In genomic region chr9:23743041-23743440, GRCh38 we compare ENCODE assay signal across 17 cellular contexts.
A peak's percentile ranks its signal among the peaks of the same experiment; 100 is the strongest.
DNase-seq lines count a peak whose midpoint lies in the region; ATAC-seq and TF ChIP-seq lines count a peak whose summit lies in the region.
"Had no signal": no experiment of that assay in that cellular context is flagged by ENCODE, and none has a peak within 500 bp of the region (broad histone marks: within the 10 kb centered on the region; RNA-seq: fewer than 3 reads in every experiment).

No MANE protein-coding gene starts in this region.

- H3K4me2 ChIP-seq in mesendoderm (ENCODE audit: low read length): no peak overlapping the region

- no CpG with 5 or more reads among the region's 3 CpGs for WGBS in mesendoderm (ENCODE audit: extremely low coverage, insufficient coverage, low lambda C conversion rate)

- no peak overlapping the region for H3K27ac Mint-ChIP-seq in glutamatergic neuron (ENCODE audit: unreplicated experiment)
- H3K27ac Mint-ChIP-seq: CD4-positive, alpha-beta T cell; HFFc6 had no signal

- no peak for ATAC-seq in GM21515 (IDR thresholded peaks at IDR 0.05; ENCODE audit: unreplicated experiment)
- ATAC-seq: K562 had no signal

- H3K79me2 ChIP-seq in mesendoderm (ENCODE audit: control insufficient read depth, insufficient read depth, low read length): peaks cover 5% of the 10 kb centered on the region

- no peaks in the 10 kb centered on the region for H3K36me3 ChIP-seq in mesendoderm (ENCODE audit: control insufficient read depth, insufficient read depth, low read length)

- H3K18ac ChIP-seq in mesendoderm (ENCODE audit: low read length): no peak overlapping the region

- in situ Hi-C loops in G401 (cut with HindIII; ENCODE audit: low sequenced_read_pairs): no loop called here

- H3K23ac ChIP-seq in mesendoderm (ENCODE audit: low read length): no peak overlapping the region

- no peak overlapping the region for H3K27ac ChIP-seq in mesendoderm (ENCODE audit: low read depth, low read length)
- H3K27ac ChIP-seq: C4-2B had no signal

- H3K4me1 Mint-ChIP-seq in glutamatergic neuron (ENCODE audit: low read depth, unreplicated experiment): peaks cover 83% of the 10 kb centered on the region

- no peak overlapping the region for H3K9ac ChIP-seq in mesendoderm (ENCODE audit: low read length)

- POLR2A ChIA-PET in HEK293T (lab: Yijun Ruan, JAX): no interaction called here

- DNase-seq in DMS 273 (lab: John Stamatoyannopoulos, UW; ENCODE audit: unreplicated experiment) (peak; percentile 71), G401 (ENCODE audit: low spot score) (peak; percentile 58), NCI-H446 treated with DMSO at 0.1 percent for 48 hours (lab: John Stamatoyannopoulos, UW) (peak; percentile 27), glutamatergic neuron (no peak), mesendoderm (no peak), HEK293T (ENCODE audit: extremely low spot score) (no peak)
- DNase-seq: 8988T; Caco-2; CD4-positive, alpha-beta T cell; DMS53; GF-D8; HCEC 1CT; HFFc6; IMR-90 had no signal

- H3K36me3 Mint-ChIP-seq in glutamatergic neuron (ENCODE audit: unreplicated experiment): peaks cover 8% of the 10 kb centered on the region

- H3K27me3 ChIP-seq in mesendoderm (ENCODE audit: insufficient read depth, low read length, poor library complexity): no peaks in the 10 kb centered on the region

- peaks cover 16% of the 10 kb centered on the region for H3K4me1 ChIP-seq in mesendoderm (ENCODE audit: control insufficient read depth, low read depth, low read length)
- H3K4me1 ChIP-seq: Caco-2 had no signal

- H3K56ac ChIP-seq in mesendoderm (ENCODE audit: low read length): no peak overlapping the region

- H4K8ac ChIP-seq in mesendoderm (ENCODE audit: low read depth, low read length): no peak overlapping the region

- no peak overlapping the region for H3K4me3 ChIP-seq in mesendoderm (ENCODE audit: low read length)
- H3K4me3 ChIP-seq: K562 had no signal

- peak overlapping the region; percentile 53 for H3K4me3 Mint-ChIP-seq in glutamatergic neuron (ENCODE audit: unreplicated experiment)
- H3K4me3 Mint-ChIP-seq: CD4-positive, alpha-beta T cell; HFFc6 had no signal

- H3K9me3 Mint-ChIP-seq in glutamatergic neuron (ENCODE audit: unreplicated experiment): peaks cover 25% of the 10 kb centered on the region

- no peak overlapping the region for H4K5ac ChIP-seq in mesendoderm (ENCODE audit: low read length)

- H3K27me3 Mint-ChIP-seq in glutamatergic neuron (ENCODE audit: unreplicated experiment): peaks cover 30% of the 10 kb centered on the region
- H3K27me3 Mint-ChIP-seq: CD4-positive, alpha-beta T cell had no signal

- no peak for TF ChIP-seq CTCF in glutamatergic neuron (IDR thresholded peaks at IDR 0.05; ENCODE audit: partially characterized antibody, unreplicated experiment)

- peaks cover 5% of the 10 kb centered on the region for H3K79me1 ChIP-seq in mesendoderm (ENCODE audit: low read length)

- no peak overlapping the region for H3K4ac ChIP-seq in mesendoderm (ENCODE audit: low read depth, low read length)

- no peak overlapping the region for H2AK5ac ChIP-seq in mesendoderm (ENCODE audit: low read length)

- no peak overlapping the region for H2BK120ac ChIP-seq in mesendoderm (ENCODE audit: low read depth, low read length)

- CTCF ChIA-PET in HEK293T (lab: Yijun Ruan, JAX): no interaction called here

- H2BK5ac ChIP-seq in mesendoderm (ENCODE audit: low read length): no peak overlapping the region

- H2BK15ac ChIP-seq in mesendoderm (replicated peaks; ENCODE audit: low read depth): no peak overlapping the region

TF ChIP-seq in HEK293T, 16 proteins besides CTCF, POLR2A, EP300 and RAD21:
- no peak for TF ChIP-seq FOXK2 (IDR thresholded peaks at IDR 0.05)
- no peak for TF ChIP-seq ZNF384 (IDR thresholded peaks at IDR 0.05)
- no peak for TF ChIP-seq PKNOX1 (IDR thresholded peaks at IDR 0.05)
- no peak for TF ChIP-seq BHLHE40 (IDR thresholded peaks at IDR 0.05; ENCODE audit: borderline replicate concordance)
- no peak for TF ChIP-seq SUZ12 (IDR thresholded peaks at IDR 0.05)
- no peak for TF ChIP-seq NFRKB (IDR thresholded peaks at IDR 0.05)
- no peak for TF ChIP-seq ELF4 (IDR thresholded peaks at IDR 0.05)
- TF ChIP-seq SP1 (IDR thresholded peaks at IDR 0.05): no peak
- TF ChIP-seq FOXA1 (IDR thresholded peaks at IDR 0.05): no peak
- no peak for TF ChIP-seq CTBP1 (IDR thresholded peaks at IDR 0.05; ENCODE audit: borderline replicate concordance)
- TF ChIP-seq ARNT (IDR thresholded peaks at IDR 0.05): no peak
- no peak for TF ChIP-seq TARDBP (IDR thresholded peaks at IDR 0.05)

Comparison
In these comparisons a context has a peak if more than half of its experiments do, and no peak if none do; other contexts are left out.
1. DNase-seq: peak in DMS 273 (single experiment), G401 (single experiment) and NCI-H446 treated with DMSO at 0.1 percent for 48 hours (single experiment); none in glutamatergic neuron (single experiment), mesendoderm (single experiment) and HEK293T (single experiment).